ENCODE assay signal across 9 cellular contexts in the genomic region with DNA sequence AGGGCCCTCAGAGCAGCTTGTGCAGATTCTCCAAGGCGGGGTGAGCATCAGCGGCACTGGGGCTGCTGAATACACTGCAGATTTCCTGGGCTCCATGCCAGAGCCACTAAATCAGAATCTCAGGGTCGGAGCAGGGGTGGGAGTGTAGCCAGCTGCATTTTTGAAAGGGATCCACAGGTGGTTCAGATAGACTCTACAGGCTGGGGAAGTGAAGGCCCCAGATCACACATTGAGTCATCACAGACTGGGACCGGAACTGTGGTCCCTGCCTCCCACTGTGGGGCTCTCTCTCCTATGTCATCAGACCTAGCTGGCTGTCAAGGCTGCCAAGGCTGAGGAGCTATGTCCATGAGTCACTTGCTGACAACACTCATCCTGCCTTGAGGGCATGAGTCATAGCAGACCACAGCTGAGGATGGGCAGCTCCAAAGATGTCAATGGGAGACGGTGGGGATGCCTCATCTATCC.
DNase-seq lines count a peak whose midpoint lies in the region; ATAC-seq and TF ChIP-seq lines count a peak whose summit lies in the region.
"Had no signal": no experiment of that assay in that cellular context is flagged by ENCODE, and none has a peak within 500 bp of the region (broad histone marks: within the 10 kb centered on the region; RNA-seq: fewer than 3 reads in every experiment).

No MANE protein-coding gene starts in this region.

- no peaks in the 10 kb centered on the region for H3K36me3 ChIP-seq in CD4-positive, CD25-positive, alpha-beta regulatory T cell (ENCODE audit: control insufficient read depth, insufficient read depth, low read length)
- H3K36me3 ChIP-seq in SJCRH30, result no peaks in the 10 kb centered on the region
- no peaks in the 10 kb centered on the region for H3K36me3 ChIP-seq in osteoblast (ENCODE audit: insufficient read depth, low read length)
- no peaks in the 10 kb centered on the region for H3K36me3 ChIP-seq in colonic mucosa

- no peaks in the 10 kb centered on the region for H3K27me3 Mint-ChIP-seq in CD4-positive, CD25-positive, alpha-beta regulatory T cell

- H3K9me3 ChIP-seq in CD4-positive, CD25-positive, alpha-beta regulatory T cell (ENCODE audit: control insufficient read depth in 2 of 2, low read length in 2 of 2), result no peaks in the 10 kb centered on the region
- no peaks in the 10 kb centered on the region for H3K9me3 ChIP-seq in SJCRH30 (replicated peaks)
- H3K9me3 ChIP-seq in osteoblast (ENCODE audit: low read depth, low read length), result no peaks in the 10 kb centered on the region
- H3K9me3 ChIP-seq in colonic mucosa, result no peaks in the 10 kb centered on the region

- peak in 1 of 3 donors; percentile 46 for DNase-seq in CD4-positive, CD25-positive, alpha-beta regulatory T cell
- DNase-seq in SJCRH30 (peak; percentile 94 to 96), brain pericyte (ENCODE audit: low read depth, low spot score) (peak; percentile 74), osteoblast (ENCODE audit: insufficient read length, low spot score, missing footprints) (peak; percentile 94), colonic mucosa (no peak), cerebellum (ENCODE audit: low spot score) (no peak)

- H3K27me3 ChIP-seq in CD4-positive, CD25-positive, alpha-beta regulatory T cell (ENCODE audit: control insufficient read depth, insufficient read depth, low read length), result no peaks in the 10 kb centered on the region
- H3K27me3 ChIP-seq in SJCRH30 (no peaks in the 10 kb centered on the region), osteoblast (ENCODE audit: insufficient read depth, low read length) (no peaks in the 10 kb centered on the region), colonic mucosa (no peaks in the 10 kb centered on the region)

- no peaks in the 10 kb centered on the region for H3K4me1 Mint-ChIP-seq in CD4-positive, CD25-positive, alpha-beta regulatory T cell

- H4K20me1 ChIP-seq in osteoblast (ENCODE audit: insufficient read depth, low read length), result no peaks in the 10 kb centered on the region

- H3K27ac ChIP-seq in CD4-positive, CD25-positive, alpha-beta regulatory T cell (ENCODE audit: insufficient read depth, low read length, poor library complexity, severe bottlenecking), result no peak overlapping the region
- H3K27ac ChIP-seq in SJCRH30, result peak overlapping the region; percentile 93
- H3K27ac ChIP-seq in osteoblast (ENCODE audit: low read depth, low read length), result peak overlapping the region; percentile 63
- no peak overlapping the region for H3K27ac ChIP-seq in colonic mucosa
- H3K27ac ChIP-seq: KMS-11 had no signal

- no peak overlapping the region for H2AFZ ChIP-seq in osteoblast (ENCODE audit: low read length)

- H3K4me2 ChIP-seq in osteoblast (ENCODE audit: insufficient read depth, low read length), result no peak overlapping the region
- H3K4me2 ChIP-seq: KMS-11 had no signal

- no peaks in the 10 kb centered on the region for H3K79me2 ChIP-seq in osteoblast (ENCODE audit: insufficient read depth, low read length)

- H3K9me3 Mint-ChIP-seq in CD4-positive, CD25-positive, alpha-beta regulatory T cell, result no peaks in the 10 kb centered on the region

- ATAC-seq in CD4-positive, CD25-positive, alpha-beta regulatory T cell (ENCODE audit: low read depth in 2 of 2), result peak; percentile 37 to 77
- ATAC-seq in GM19372 (IDR thresholded peaks at IDR 0.05; ENCODE audit: low read depth, unreplicated experiment), result peak; percentile 94
- ATAC-seq in HG03280 (IDR thresholded peaks at IDR 0.05; ENCODE audit: unreplicated experiment), result peak; percentile 97

- H3K9ac ChIP-seq in colonic mucosa (ENCODE audit: low read depth in 2 of 2, low read length in 2 of 2), result no peak overlapping the region
- H3K9ac ChIP-seq: KMS-11 had no signal

- H3K27ac Mint-ChIP-seq in CD4-positive, CD25-positive, alpha-beta regulatory T cell, result no peak overlapping the region

- TF ChIP-seq CTCF in osteoblast (IDR thresholded peaks at IDR 0.05; ENCODE audit: extremely low read depth, low read depth, low read length) (no peak), colonic mucosa (IDR thresholded peaks at IDR 0.05) (no peak)

- H3K4me3 Mint-ChIP-seq in CD4-positive, CD25-positive, alpha-beta regulatory T cell, result no peak overlapping the region

- intact Hi-C loops in colonic mucosa (cut with DNase I), result no loop called here

- no peak overlapping the region for H3K4me3 ChIP-seq in CD4-positive, CD25-positive, alpha-beta regulatory T cell (ENCODE audit: low read depth, low read length)
- H3K4me3 ChIP-seq in SJCRH30 (no peak overlapping the region), osteoblast (ENCODE audit: insufficient read depth, low read length) (no peak overlapping the region), colonic mucosa (no peak overlapping the region)

- H3K4me1 ChIP-seq in CD4-positive, CD25-positive, alpha-beta regulatory T cell (ENCODE audit: control insufficient read depth, insufficient read depth, low read length, poor library complexity, severe bottlenecking), result no peaks in the 10 kb centered on the region
- H3K4me1 ChIP-seq in SJCRH30 (peaks cover 32% of the 10 kb centered on the region), osteoblast (ENCODE audit: insufficient read depth, low read length) (peaks cover 25% of the 10 kb centered on the region), colonic mucosa (no peaks in the 10 kb centered on the region)

- H3K36me3 Mint-ChIP-seq in CD4-positive, CD25-positive, alpha-beta regulatory T cell, result no peaks in the 10 kb centered on the region

Comparison
In these comparisons a context has a peak if more than half of its experiments do, and no peak if none do; other contexts are left out.
1. DNase-seq: peak in SJCRH30 (2 of 2), brain pericyte (single experiment) and osteoblast (single experiment); none in colonic mucosa (single experiment) and cerebellum (single experiment).
2. H3K27ac ChIP-seq: peak in SJCRH30 (single experiment) and osteoblast (single experiment); none in CD4-positive, CD25-positive, alpha-beta regulatory T cell (single experiment) and colonic mucosa (single experiment).
3. Peak in every context shown above with its lines, with median percentiles within 50 percentile points of each other: ATAC-seq.